8 cellular contexts compared by ENCODE assay signal in the genomic region with DNA sequence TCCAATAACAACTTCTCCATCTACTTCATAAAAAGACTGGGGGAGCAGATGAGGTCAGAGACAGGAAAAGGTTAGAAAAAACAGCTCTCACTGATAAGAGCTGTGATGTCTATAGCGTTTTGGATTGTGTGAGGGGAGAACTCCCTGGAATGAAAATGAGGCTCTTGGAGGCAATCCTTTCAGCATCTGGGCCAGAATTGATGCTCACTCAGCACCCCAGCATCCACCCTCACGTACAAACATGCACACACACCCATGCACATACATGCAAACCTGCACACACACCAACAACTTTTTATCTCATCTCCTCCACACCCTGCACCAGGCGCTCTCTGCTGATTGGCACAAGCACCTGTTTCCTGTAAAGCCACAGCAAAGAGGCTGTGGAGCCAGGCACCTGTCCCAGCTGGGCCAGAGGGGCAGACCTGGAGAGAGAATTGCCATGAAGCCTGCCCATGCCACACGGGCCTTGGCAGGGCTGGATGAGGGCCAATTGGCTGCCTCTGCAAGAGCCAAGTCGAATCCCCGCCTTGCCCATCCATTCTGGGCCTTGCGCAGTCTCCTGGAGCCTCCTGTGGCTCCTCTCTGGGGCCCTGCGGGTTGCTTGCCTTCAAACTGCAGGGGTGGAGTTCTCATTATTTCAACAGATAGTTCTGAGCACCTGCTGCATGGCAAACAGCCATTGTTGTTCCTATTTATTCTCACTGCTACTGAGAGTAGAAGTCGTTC. TPM values are rescaled to one million over a fixed set of nuclear protein-coding genes. Genes with fewer than 3 reads are reported as not detected.
DNase-seq lines count a peak whose midpoint lies in the region; ATAC-seq and TF ChIP-seq lines count a peak whose summit lies in the region.

No MANE protein-coding gene starts in this region.

- H3K9me3 ChIP-seq in KOPT-K1 (ENCODE audit: insufficient read depth, low read length, poor library complexity, severe bottlenecking) (no peaks in the 10 kb centered on the region), OCI-LY3 (ENCODE audit: insufficient read depth, low read length) (no peaks in the 10 kb centered on the region), gastrocnemius medialis (no peaks in the 10 kb centered on the region)

- intact Hi-C loops in gastrocnemius medialis (cut with DNase I; ENCODE audit: low total_unique reads): no loop called here

- H3K9me3 Mint-ChIP-seq in activated naive CD4-positive, alpha-beta T cell treated with anti-CD3 and anti-CD28 coated beads, Interleukin-2, amount 50 U/mL, for 24 hours: no peaks in the 10 kb centered on the region

- H3K4me3 ChIP-seq in OCI-LY3 (ENCODE audit: low read length) (0 out of 2 replicates have a peak overlapping the region, but pooled peaks have one; percentile 19), gastrocnemius medialis (no peak overlapping the region)

- peak overlapping the region; percentile 84 for H3K27ac Mint-ChIP-seq in activated naive CD4-positive, alpha-beta T cell treated with anti-CD3 and anti-CD28 coated beads, Interleukin-2, amount 50 U/mL, for 24 hours

- no peak overlapping the region for H2AFZ ChIP-seq in OCI-LY3 (ENCODE audit: low read depth, low read length)

- TF ChIP-seq CTCF in OCI-LY3 (IDR thresholded peaks at IDR 0.05; ENCODE audit: low read depth, low read length): no peak
- TF ChIP-seq CTCF in gastrocnemius medialis (IDR thresholded peaks at IDR 0.05 in 4 of 5, conservative IDR thresholded peaks at IDR 0.05 in 1 of 5): no peak

- peak overlapping the region; percentile 38 for H3K9ac ChIP-seq in OCI-LY3 (ENCODE audit: low read length)

- peaks cover 38% of the 10 kb centered on the region for H3K4me1 ChIP-seq in OCI-LY3 (ENCODE audit: low read length)
- peaks cover 17 to 32% of the 10 kb centered on the region in 2 donors for H3K4me1 ChIP-seq in gastrocnemius medialis

- no peaks in the 10 kb centered on the region for H3K27me3 ChIP-seq in OCI-LY3 (ENCODE audit: low read depth, low read length)
- H3K27me3 ChIP-seq in gastrocnemius medialis: no peaks in the 10 kb centered on the region

- peak in 1 of 2 donors; percentile 48 for DNase-seq in gastrocnemius medialis
- no peak for DNase-seq in NK-92 (lab: John Stamatoyannopoulos, UW; ENCODE audit: unreplicated experiment)

- H3K27ac ChIP-seq in KOPT-K1 (ENCODE audit: low read depth, low read length, poor library complexity, severe bottlenecking) (peak overlapping the region; percentile 90), OCI-LY3 (ENCODE audit: low read length) (peak overlapping the region; percentile 82), gastrocnemius medialis (peak overlapping the region in 3 of 4 donors; percentile 1 to 54 (median 35))

- H3K36me3 ChIP-seq in KOPT-K1 (ENCODE audit: insufficient read depth, low read length) (peaks cover 14% of the 10 kb centered on the region; the same call in 1 of the 2 replicates), OCI-LY3 (replicated peaks; ENCODE audit: low read depth, low read length) (peaks cover 55% of the 10 kb centered on the region), gastrocnemius medialis (no peaks in the 10 kb centered on the region)

- ATAC-seq in gastrocnemius medialis (peak; percentile 58 to 77), HG03442 (IDR thresholded peaks at IDR 0.05; ENCODE audit: unreplicated experiment) (no peak), HG03378 (IDR thresholded peaks at IDR 0.05; ENCODE audit: unreplicated experiment) (no peak), GM18858 (IDR thresholded peaks at IDR 0.05; ENCODE audit: unreplicated experiment) (no peak)

- H3K36me3 Mint-ChIP-seq in activated naive CD4-positive, alpha-beta T cell treated with anti-CD3 and anti-CD28 coated beads, Interleukin-2, amount 50 U/mL, for 24 hours: peaks cover 9% of the 10 kb centered on the region

- H3K4me3 Mint-ChIP-seq in activated naive CD4-positive, alpha-beta T cell treated with anti-CD3 and anti-CD28 coated beads, Interleukin-2, amount 50 U/mL, for 24 hours: peak overlapping the region; percentile 44

- peaks cover 1% of the 10 kb centered on the region; the same call in 1 of the 2 replicates for H4K20me1 ChIP-seq in OCI-LY3 (ENCODE audit: insufficient read depth, low read length)

- H3K27me3 Mint-ChIP-seq in activated naive CD4-positive, alpha-beta T cell treated with anti-CD3 and anti-CD28 coated beads, Interleukin-2, amount 50 U/mL, for 24 hours: no peaks in the 10 kb centered on the region

- peak overlapping the region; percentile 65 for H3K4me2 ChIP-seq in OCI-LY3 (ENCODE audit: low read length)

- in situ Hi-C loops in gastrocnemius medialis (cut with MboI; ENCODE audit: low sequenced_read_pairs in 4 of 4): no loop called here

- no peaks in the 10 kb centered on the region for H3K79me2 ChIP-seq in OCI-LY3 (ENCODE audit: low read length)

- TF ChIP-seq POLR2A in gastrocnemius medialis (IDR thresholded peaks at IDR 0.05): no peak

- peaks cover 61% of the 10 kb centered on the region for H3K4me1 Mint-ChIP-seq in activated naive CD4-positive, alpha-beta T cell treated with anti-CD3 and anti-CD28 coated beads, Interleukin-2, amount 50 U/mL, for 24 hours

RNA-seq across cellular contexts. Expression of gene SYNE3, which starts 53.1 kb away (rescaled TPM):
- total RNA-seq in gastrocnemius medialis: 1 to 10 TPM; 4.7 to 7.1 (median 5.1) TPM

Comparison
In these comparisons a context has a peak if more than half of its experiments do, and no peak if none do; other contexts are left out.
1. H3K27ac ChIP-seq: peak in every context shown above with its lines; median percentile 90 in KOPT-K1; 82 in OCI-LY3; 35 in gastrocnemius medialis.
2. ATAC-seq: peak in gastrocnemius medialis (2 of 2); none in HG03442 (single experiment), HG03378 (single experiment) and GM18858 (single experiment).